Comparison of ENCODE assay signal across 16 cellular contexts in genomic region chr10:48507494-48507893, GRCh38.
DNase-seq lines count a peak whose midpoint lies in the region; ATAC-seq, FAIRE-seq and TF ChIP-seq lines count a peak whose summit lies in the region.
"Had no signal": no experiment of that assay in that cellular context is flagged by ENCODE, and none has a peak within 500 bp of the region (broad histone marks: within the 10 kb centered on the region; RNA-seq: fewer than 3 reads in every experiment).

No MANE protein-coding gene starts in this region.

- H3K36me3 Mint-ChIP-seq in activated CD8-positive, alpha-beta T cell treated with anti-CD3 and anti-CD28 coated beads, Interleukin-2, amount 10 ng/mL, durations not matched to agents 7 days and 5 days (ENCODE audit: low read depth): no peaks in the 10 kb centered on the region
- no peaks in the 10 kb centered on the region for H3K36me3 Mint-ChIP-seq in activated CD8-positive, alpha-beta T cell treated with anti-CD3 and anti-CD28 coated beads for 36 hours (ENCODE audit: low read depth)
- H3K36me3 Mint-ChIP-seq in osteocyte (ENCODE audit: unreplicated experiment) (no peaks in the 10 kb centered on the region), type B pancreatic cell (no peaks in the 10 kb centered on the region)
- H3K36me3 Mint-ChIP-seq: CD8-positive, alpha-beta memory T cell; IgD-negative memory B cell had no signal

- 73% methylated on average over 6 of the region's 6 CpGs for WGBS in K562 (ENCODE audit: insufficient coverage, low coverage, missing lambda C conversion rate)

- H3K9me3 ChIP-seq in K562 (replicated peaks; ENCODE audit: control insufficient read depth, insufficient read depth, low read depth, low read length): no peaks in the 10 kb centered on the region
- H3K9me3 ChIP-seq: Caco-2 had no signal

- peaks cover 4% of the 10 kb centered on the region; the same call in 1 of the 3 replicates for H3K36me3 ChIP-seq in K562 (ENCODE audit: control insufficient read depth, insufficient read depth, low read length)

- H4K20me1 ChIP-seq in K562 (replicated peaks; ENCODE audit: control insufficient read depth, insufficient read depth, low read length): no peaks in the 10 kb centered on the region

- H3K9ac ChIP-seq in K562 (ENCODE audit: insufficient read depth in 1 of 2, low read depth in 2 of 2, low read length in 2 of 2): 0 out of 4 replicates have a peak overlapping the region, but pooled peaks of 1 of the 2 experiments have one; percentile 11
- H3K9ac ChIP-seq: KMS-11 had no signal

- peaks cover 98% of the 10 kb centered on the region for H3K79me2 ChIP-seq in K562 (ENCODE audit: control insufficient read depth, insufficient read depth, low read length)

- H3K4me1 Mint-ChIP-seq in activated CD8-positive, alpha-beta T cell treated with anti-CD3 and anti-CD28 coated beads, Interleukin-2, amount 10 ng/mL, durations not matched to agents 7 days and 5 days (ENCODE audit: low read depth): no peaks in the 10 kb centered on the region
- no peaks in the 10 kb centered on the region for H3K4me1 Mint-ChIP-seq in activated CD8-positive, alpha-beta T cell treated with anti-CD3 and anti-CD28 coated beads for 36 hours (ENCODE audit: low read depth)
- H3K4me1 Mint-ChIP-seq in osteocyte (ENCODE audit: unreplicated experiment) (peaks cover 19% of the 10 kb centered on the region), type B pancreatic cell (ENCODE audit: unreplicated experiment) (peaks cover 20% of the 10 kb centered on the region)
- H3K4me1 Mint-ChIP-seq: CD8-positive, alpha-beta memory T cell had no signal

- H3K4me1 ChIP-seq in K562 (replicated peaks in 1 of 2; ENCODE audit: control insufficient read depth in 2 of 2, insufficient read depth in 2 of 2, low read length in 2 of 2): peaks cover 47 to 53% of the 10 kb centered on the region in 2 experiments
- H3K4me1 ChIP-seq: Caco-2 had no signal

- DNase-seq in activated CD8-positive, alpha-beta T cell treated with anti-CD3 and anti-CD28 coated beads, Interleukin-2, amount 10 ng/mL, durations not matched to agents 7 days and 5 days: peak; percentile 17
- DNase-seq in activated CD8-positive, alpha-beta T cell treated with anti-CD3 and anti-CD28 coated beads for 36 hours: no peak
- DNase-seq in K562 (ENCODE audit: extremely low read depth in 1 of 4, low spot score in 3 of 4): no peak
- DNase-seq in osteocyte (ENCODE audit: extremely low spot score, unreplicated experiment): peak; percentile 67
- DNase-seq in NCI-H774 (lab: John Stamatoyannopoulos, UW): no peak
- no peak for DNase-seq in type B pancreatic cell (ENCODE audit: extremely low spot score, unreplicated experiment)
- DNase-seq in NCI-H2196 (lab: John Stamatoyannopoulos, UW; ENCODE audit: unreplicated experiment): no peak
- DNase-seq: CD8-positive, alpha-beta memory T cell; DND-41; GF-D8 had no signal

- H3K4me2 ChIP-seq in K562 (ENCODE audit: insufficient read depth, low read length): no peak overlapping the region; the same call in 1 of the 2 replicates
- H3K4me2 ChIP-seq: KMS-11 had no signal

- no peak for TF ChIP-seq RAD21 in K562 (CRISPR knock-in tag; conservative IDR thresholded peaks at IDR 0.05 in 1 of 2, IDR thresholded peaks at IDR 0.05 in 1 of 2)

- no peak overlapping the region for H3K27ac Mint-ChIP-seq in activated CD8-positive, alpha-beta T cell treated with anti-CD3 and anti-CD28 coated beads, Interleukin-2, amount 10 ng/mL, durations not matched to agents 7 days and 5 days
- H3K27ac Mint-ChIP-seq in activated CD8-positive, alpha-beta T cell treated with anti-CD3 and anti-CD28 coated beads for 36 hours: no peak overlapping the region
- H3K27ac Mint-ChIP-seq in osteocyte (ENCODE audit: unreplicated experiment): no peak overlapping the region
- H3K27ac Mint-ChIP-seq in type B pancreatic cell: no peak overlapping the region
- H3K27ac Mint-ChIP-seq: CD8-positive, alpha-beta memory T cell; IgD-negative memory B cell had no signal

- peaks cover 2% of the 10 kb centered on the region for H3K27me3 Mint-ChIP-seq in activated CD8-positive, alpha-beta T cell treated with anti-CD3 and anti-CD28 coated beads, Interleukin-2, amount 10 ng/mL, durations not matched to agents 7 days and 5 days (ENCODE audit: low read depth)
- H3K27me3 Mint-ChIP-seq in activated CD8-positive, alpha-beta T cell treated with anti-CD3 and anti-CD28 coated beads for 36 hours: peaks cover 1% of the 10 kb centered on the region
- no peaks in the 10 kb centered on the region for H3K27me3 Mint-ChIP-seq in osteocyte (ENCODE audit: unreplicated experiment)
- peaks cover 8% of the 10 kb centered on the region for H3K27me3 Mint-ChIP-seq in type B pancreatic cell

- intact Hi-C loops in activated CD8-positive, alpha-beta T cell treated with anti-CD3 and anti-CD28 coated beads for 36 hours (cut with micrococcal nuclease): loop anchor here (10.0 kb wide), 1 partner anchor 143 kb away; no protein-coding TSS in a partner anchor
- intact Hi-C loops in K562 (cut with micrococcal nuclease): loop anchor here (2.0 kb wide), 3 partner anchors 39 to 293 kb away; partner anchors contain the start of gene MAPK8

- no peak for TF ChIP-seq EP300 in K562 (IDR thresholded peaks at IDR 0.05; ENCODE audit: low read length)

- in situ Hi-C loops in K562 (cut with MboI): loop anchor here (5.0 kb wide), 1 partner anchor 145 kb away; no protein-coding TSS in a partner anchor

- H3K4me3 Mint-ChIP-seq in activated CD8-positive, alpha-beta T cell treated with anti-CD3 and anti-CD28 coated beads, Interleukin-2, amount 10 ng/mL, durations not matched to agents 7 days and 5 days: no peak overlapping the region
- no peak overlapping the region for H3K4me3 Mint-ChIP-seq in activated CD8-positive, alpha-beta T cell treated with anti-CD3 and anti-CD28 coated beads for 36 hours
- H3K4me3 Mint-ChIP-seq in osteocyte (ENCODE audit: unreplicated experiment) (no peak overlapping the region), type B pancreatic cell (no peak overlapping the region)
- H3K4me3 Mint-ChIP-seq: CD8-positive, alpha-beta memory T cell; IgD-negative memory B cell had no signal

- H3K27me3 ChIP-seq in K562 (ENCODE audit: control insufficient read depth in 2 of 2, insufficient read depth in 2 of 2, low read length in 2 of 2): no peaks in the 10 kb centered on the region

- no peaks in the 10 kb centered on the region for H3K9me1 ChIP-seq in K562 (ENCODE audit: control insufficient read depth, insufficient read depth, low read length)

- no peak for TF ChIP-seq CTCF in activated CD8-positive, alpha-beta T cell treated with anti-CD3 and anti-CD28 coated beads for 36 hours (IDR thresholded peaks at IDR 0.05)
- TF ChIP-seq CTCF in K562 (IDR thresholded peaks at IDR 0.05 in 2 of 3, conservative IDR thresholded peaks at IDR 0.05 in 1 of 3; ENCODE audit: insufficient read depth in 2 of 3, low read depth in 1 of 3, low read length in 3 of 3) (no peak), osteocyte (IDR thresholded peaks at IDR 0.05) (no peak), type B pancreatic cell (conservative IDR thresholded peaks at IDR 0.05) (no peak)

- FAIRE-seq in K562 (lab: Jason Lieb, UNC): no peak
- FAIRE-seq: GM19239 had no signal

- POLR2A ChIA-PET in activated CD8-positive, alpha-beta T cell treated with anti-CD3 and anti-CD28 coated beads, Interleukin-2, amount 10 ng/mL, durations not matched to agents 7 days and 5 days (lab: Charles Lee): no interaction called here
- POLR2A ChIA-PET in activated CD8-positive, alpha-beta T cell treated with anti-CD3 and anti-CD28 coated beads for 36 hours (lab: Charles Lee): interaction anchor here (0.7 kb wide), 1 partner anchor 41 kb away, joined by 3 read pairs; no protein-coding TSS in a partner anchor
- POLR2A ChIA-PET in K562 (lab: Yijun Ruan, JAX): interaction anchor here (1.9 kb wide), 1 partner anchor 144 kb away, joined by 4 read pairs; no protein-coding TSS in a partner anchor

- no peak for ATAC-seq in activated CD8-positive, alpha-beta T cell treated with anti-CD3 and anti-CD28 coated beads, Interleukin-2, amount 10 ng/mL, durations not matched to agents 7 days and 5 days
- no peak for ATAC-seq in activated CD8-positive, alpha-beta T cell treated with anti-CD3 and anti-CD28 coated beads for 36 hours
- ATAC-seq in K562: no peak

- peak overlapping the region; percentile 16; the same call in 1 of the 3 replicates for H3K27ac ChIP-seq in K562 (ENCODE audit: extremely low read depth, low read depth, low read length)
- H3K27ac ChIP-seq: 22Rv1, HL-60, KMS-11 had no signal

- 0 out of 2 replicates have a peak overlapping the region, but pooled peaks have one; percentile 68 for H2AFZ ChIP-seq in K562 (ENCODE audit: low read depth, low read length)

- no peaks in the 10 kb centered on the region for H3K9me3 Mint-ChIP-seq in activated CD8-positive, alpha-beta T cell treated with anti-CD3 and anti-CD28 coated beads, Interleukin-2, amount 10 ng/mL, durations not matched to agents 7 days and 5 days (ENCODE audit: insufficient read depth)
- H3K9me3 Mint-ChIP-seq in activated CD8-positive, alpha-beta T cell treated with anti-CD3 and anti-CD28 coated beads for 36 hours: no peaks in the 10 kb centered on the region
- H3K9me3 Mint-ChIP-seq in osteocyte (ENCODE audit: unreplicated experiment) (no peaks in the 10 kb centered on the region), type B pancreatic cell (no peaks in the 10 kb centered on the region)
- H3K9me3 Mint-ChIP-seq: IgD-negative memory B cell had no signal

- no TSS peak for BruUV-seq in K562 (replicated peaks; lab: Mats Ljungman, UMichigan)

- TF ChIP-seq POLR2A in K562 (conservative IDR thresholded peaks at IDR 0.05): no peak

- CTCF ChIA-PET in activated CD8-positive, alpha-beta T cell treated with anti-CD3 and anti-CD28 coated beads, Interleukin-2, amount 10 ng/mL, durations not matched to agents 7 days and 5 days (lab: Charles Lee): interaction anchor here (1.3 to 1.7 kb wide), 3 partner anchors 13 to 144 kb away, joined by 5 to 15 read pairs (median 6); no protein-coding TSS in a partner anchor
- CTCF ChIA-PET in activated CD8-positive, alpha-beta T cell treated with anti-CD3 and anti-CD28 coated beads for 36 hours (lab: Charles Lee): interaction anchor here (2.5 kb wide), 1 partner anchor 144 kb away, joined by 15 read pairs; no protein-coding TSS in a partner anchor
- CTCF ChIA-PET in K562 (lab: Yijun Ruan, JAX; ENCODE audit: low intra/inter-chr PET ratio): interaction anchor here (1.0 to 4.1 kb wide), 4 partner anchors 63 to 293 kb away, joined by 3 to 77 read pairs (median 37); no protein-coding TSS in a partner anchor

- no peak overlapping the region for H3K4me3 ChIP-seq in K562

TF ChIP-seq in K562, 482 proteins besides CTCF, POLR2A, EP300 and RAD21:
- TF ChIP-seq ZNF79 (CRISPR knock-in tag; IDR thresholded peaks at IDR 0.05; ENCODE audit: low read depth) (no peak), MYNN (IDR thresholded peaks at IDR 0.05) (peak; percentile 71; the same call in 1 of the 2 replicates), MYNN (CRISPR knock-in tag; IDR thresholded peaks at IDR 0.05) (no peak)

Comparison
In these comparisons a context has a peak if more than half of its experiments do, and no peak if none do; other contexts are left out.
1. DNase-seq: peak in activated CD8-positive, alpha-beta T cell treated with anti-CD3 and anti-CD28 coated beads, Interleukin-2, amount 10 ng/mL, durations not matched to agents 7 days and 5 days (single experiment) and osteocyte (single experiment); none in activated CD8-positive, alpha-beta T cell treated with anti-CD3 and anti-CD28 coated beads for 36 hours (single experiment), K562 (0 of 4), NCI-H774 (single experiment), type B pancreatic cell (single experiment) and NCI-H2196 (single experiment).